ENCODE assay signal across 8 cellular contexts in genomic region chr1:202552615-202553014, GRCh38.
DNase-seq lines count a peak whose midpoint lies in the region; TF ChIP-seq lines count a peak whose summit lies in the region.
"Not testable (repeated sequence)": the region's sequence is repeated elsewhere in the genome, so short reads cannot be mapped to it uniquely, and the experiment has no call there.

No MANE protein-coding gene starts in this region.

- TF ChIP-seq EP300 in stomach (IDR thresholded peaks at IDR 0.05): not testable (repeated sequence)

- not testable (repeated sequence) for H2AK5ac ChIP-seq in mesenchymal stem cell (ENCODE audit: low read length, severe bottlenecking)

- H3K4me3 ChIP-seq in KMS-11 (IDR thresholded peaks at IDR 0.05; ENCODE audit: insufficient read depth, low read depth, low read length); adipocyte (ENCODE audit: low read length); cardiac muscle cell; mesenchymal stem cell (ENCODE audit: insufficient read depth in 1 of 2, low read depth in 1 of 2, low read length in 2 of 2); parathyroid adenoma (ENCODE audit: low read depth, low read length); stomach; uterus: not testable (repeated sequence)

- H3K4me2 ChIP-seq in KMS-11: peak overlapping the region; percentile 21; the same call in 1 of the 2 replicates
- not testable (repeated sequence) for H3K4me2 ChIP-seq in mesenchymal stem cell (ENCODE audit: low read length, poor library complexity, severe bottlenecking); parathyroid adenoma (ENCODE audit: low read length)

- not testable (repeated sequence) for H3K9me3 ChIP-seq in adipocyte (ENCODE audit: control insufficient read depth, low read length); cardiac muscle cell (ENCODE audit: low read depth); mesenchymal stem cell (ENCODE audit: control insufficient read depth, low read length); parathyroid adenoma (ENCODE audit: control insufficient read depth, low read length); stomach; uterus

- H4K91ac ChIP-seq in mesenchymal stem cell (ENCODE audit: low read length): not testable (repeated sequence)

- H3K23ac ChIP-seq in mesenchymal stem cell (ENCODE audit: low read length in 2 of 2): not testable (repeated sequence)

- TF ChIP-seq POLR2A in stomach (IDR thresholded peaks at IDR 0.05); uterus (IDR thresholded peaks at IDR 0.05): not testable (repeated sequence)

- H3K18ac ChIP-seq in mesenchymal stem cell (ENCODE audit: low read depth in 1 of 2, low read length in 2 of 2): not testable (repeated sequence)

- not testable (repeated sequence) for H3K4ac ChIP-seq in mesenchymal stem cell (ENCODE audit: low read depth in 1 of 2, low read length in 2 of 2)

- not testable (repeated sequence) for H2BK120ac ChIP-seq in mesenchymal stem cell (ENCODE audit: low read depth, low read length)

- H3K9ac ChIP-seq in KMS-11; adipocyte (ENCODE audit: low read length); parathyroid adenoma: not testable (repeated sequence)
- H3K9ac ChIP-seq in mesenchymal stem cell (ENCODE audit: low read length): peak overlapping the region; percentile 32

- H3K79me1 ChIP-seq in mesenchymal stem cell (replicated peaks; ENCODE audit: low read length, poor library complexity, severe bottlenecking): not testable (repeated sequence)

- not testable (repeated sequence) for H3K36me3 ChIP-seq in KMS-11 (ENCODE audit: insufficient read depth); adipocyte (ENCODE audit: control insufficient read depth, insufficient read depth, low read length, severe bottlenecking); mesenchymal stem cell (ENCODE audit: control insufficient read depth in 1 of 2, insufficient read depth in 2 of 2, low read depth in 1 of 2, low read length in 2 of 2); parathyroid adenoma (ENCODE audit: control insufficient read depth, insufficient read depth, low read length); stomach; uterus
- peaks cover 11% of the 10 kb centered on the region for H3K36me3 ChIP-seq in cardiac muscle cell

- not testable (repeated sequence) for H2BK15ac ChIP-seq in mesenchymal stem cell (ENCODE audit: low read depth, poor library complexity, severe bottlenecking)

- H3K27ac ChIP-seq in KMS-11 (peak overlapping the region; percentile 22; the same call in 1 of the 2 replicates), cardiac muscle cell (peak overlapping the region; percentile 80), parathyroid adenoma (peak overlapping the region; percentile 68), stomach (peak overlapping the region in 4 of 5 donors; percentile 58 to 79 (median 74)), uterus (peak overlapping the region; percentile 71 to 99)
- not testable (repeated sequence) for H3K27ac ChIP-seq in mesenchymal stem cell (ENCODE audit: low read length, poor library complexity, severe bottlenecking)

- not testable (repeated sequence) for H2BK12ac ChIP-seq in mesenchymal stem cell (ENCODE audit: low read length in 2 of 2)

- intact Hi-C loops in stomach (cut with DNase I; ENCODE audit: low total_unique reads); uterus (cut with DNase I; ENCODE audit: low total_unique reads): not testable (repeated sequence)

- H3K27me3 ChIP-seq in KMS-11 (ENCODE audit: insufficient read depth, low read depth); adipocyte (replicated peaks; ENCODE audit: control insufficient read depth, insufficient read depth, low read length); cardiac muscle cell; mesenchymal stem cell (ENCODE audit: control insufficient read depth in 1 of 2, insufficient read depth in 1 of 2, low read length in 2 of 2); parathyroid adenoma (ENCODE audit: control insufficient read depth, insufficient read depth, low read length); stomach; uterus: not testable (repeated sequence)

- peaks cover 53% of the 10 kb centered on the region for H3K4me1 ChIP-seq in KMS-11 (ENCODE audit: low read depth, poor library complexity, severe bottlenecking)
- H3K4me1 ChIP-seq in adipocyte (ENCODE audit: control insufficient read depth, insufficient read depth, low read length): peaks cover 13% of the 10 kb centered on the region
- H3K4me1 ChIP-seq in cardiac muscle cell (ENCODE audit: low read depth): peaks cover 26% of the 10 kb centered on the region
- not testable (repeated sequence) for H3K4me1 ChIP-seq in mesenchymal stem cell (ENCODE audit: control insufficient read depth, insufficient read depth, low read depth, low read length); uterus
- H3K4me1 ChIP-seq in parathyroid adenoma: peaks cover 16% of the 10 kb centered on the region
- peaks cover 8 to 80% (median 43%) of the 10 kb centered on the region in 4 donors for H3K4me1 ChIP-seq in stomach

- not testable (repeated sequence) for TF ChIP-seq CTCF in KMS-11 (conservative IDR thresholded peaks at IDR 0.05; ENCODE audit: low read depth, low read length); cardiac muscle cell (IDR thresholded peaks at IDR 0.05; ENCODE audit: low read depth, low read length); parathyroid adenoma (IDR thresholded peaks at IDR 0.05); stomach (IDR thresholded peaks at IDR 0.05); uterus (IDR thresholded peaks at IDR 0.05)

- DNase-seq in adipocyte (ENCODE audit: low read depth) (peak; percentile 76), dedifferentiated amniotic fluid mesenchymal stem cell (ENCODE audit: extremely low spot score) (peak; percentile 33), mesenchymal stem cell (peak; percentile 80)
- not testable (repeated sequence) for DNase-seq in cardiac muscle cell (ENCODE audit: low read depth in 1 of 2, low spot score in 1 of 2); stomach; uterus

- not testable (repeated sequence) for H4K8ac ChIP-seq in mesenchymal stem cell (ENCODE audit: low read length)

- not testable (repeated sequence) for H2BK5ac ChIP-seq in mesenchymal stem cell (ENCODE audit: low read depth, low read length, poor library complexity, severe bottlenecking)

- H3K14ac ChIP-seq in mesenchymal stem cell (ENCODE audit: low read length in 2 of 2): not testable (repeated sequence)

- not testable (repeated sequence) for H2AFZ ChIP-seq in KMS-11 (ENCODE audit: low read depth); mesenchymal stem cell (ENCODE audit: low read depth, low read length); parathyroid adenoma

- not testable (repeated sequence) for H4K20me1 ChIP-seq in KMS-11 (ENCODE audit: insufficient read depth)

- not testable (repeated sequence) for H3K79me2 ChIP-seq in KMS-11 (ENCODE audit: insufficient read depth, low read depth); parathyroid adenoma
